ENCODE assay signal across 23 cellular contexts in genomic region chr3:44632193-44632592, GRCh38. TPM values are rescaled to one million over a fixed set of nuclear protein-coding genes. Genes with fewer than 3 reads are reported as not detected.
DNase-seq lines count a peak whose midpoint lies in the region; ATAC-seq, FAIRE-seq and TF ChIP-seq lines count a peak whose summit lies in the region.
"Had no signal": no experiment of that assay in that cellular context is flagged by ENCODE, and none has a peak within 500 bp of the region (broad histone marks: within the 10 kb centered on the region; RNA-seq: fewer than 3 reads in every experiment).

No MANE protein-coding gene starts in this region.

- POLR2A ChIA-PET in activated naive CD8-positive, alpha-beta T cell treated with anti-CD3 and anti-CD28 coated beads, Interleukin-2, amount 10 ng/mL, durations not matched to agents 7 days and 5 days (lab: Charles Lee): no interaction called here
- POLR2A ChIA-PET in K562 (lab: Yijun Ruan, JAX): interaction anchor here (0.7 to 2.0 kb wide), 2 partner anchors 16 to 675 kb away, joined by 3 to 10 read pairs; partner anchors contain the start of gene ZNF35

- no peak overlapping the region for H3K9ac ChIP-seq in K562 (ENCODE audit: insufficient read depth in 1 of 2, low read depth in 2 of 2, low read length in 2 of 2)
- H3K9ac ChIP-seq: BLaER1 treated with 17β-estradiol and CSF1 and Interleukin-3, amounts not matched to agents 10 nM and 100 nM had no signal

- H3K79me2 ChIP-seq in K562 (ENCODE audit: control insufficient read depth, insufficient read depth, low read length): peaks cover 13% of the 10 kb centered on the region

- H3K4me3 ChIP-seq in K562: no peak overlapping the region
- H3K4me3 ChIP-seq: BLaER1 treated with 17β-estradiol and CSF1 and Interleukin-3, amounts not matched to agents 10 nM and 100 nM; GM12878 had no signal

- FAIRE-seq in K562 (lab: Jason Lieb, UNC): peak; percentile 19
- FAIRE-seq: GM12878, GM18507, HTR-8/SVneo had no signal

- peaks cover 13% of the 10 kb centered on the region for H3K9me3 Mint-ChIP-seq in activated naive CD8-positive, alpha-beta T cell treated with anti-CD3 and anti-CD28 coated beads, Interleukin-2, amount 10 ng/mL, durations not matched to agents 7 days and 5 days
- peaks cover 16% of the 10 kb centered on the region for H3K9me3 Mint-ChIP-seq in activated naive CD8-positive, alpha-beta T cell treated with anti-CD3 and anti-CD28 coated beads, Interleukin-2, amount 50 U/mL, for 24 hours
- H3K9me3 Mint-ChIP-seq in glutamatergic neuron (ENCODE audit: unreplicated experiment): no peaks in the 10 kb centered on the region

- H2AFZ ChIP-seq in K562 (ENCODE audit: low read depth, low read length): no peak overlapping the region

- 87% methylated on average over 3 of the region's 3 CpGs for WGBS in K562 (ENCODE audit: insufficient coverage, low coverage, missing lambda C conversion rate)

- H3K9me3 ChIP-seq in K562 (replicated peaks; ENCODE audit: control insufficient read depth, insufficient read depth, low read depth, low read length): 0 out of 2 replicates have a peak, but pooled peaks cover 2% of the 10 kb centered on the region

- H3K4me1 ChIP-seq in K562 (replicated peaks in 1 of 2; ENCODE audit: control insufficient read depth in 2 of 2, insufficient read depth in 2 of 2, low read length in 2 of 2): no peaks in the 10 kb centered on the region

- H3K27ac ChIP-seq in K562 (ENCODE audit: extremely low read depth, low read depth, low read length): no peak overlapping the region
- H3K27ac ChIP-seq: BLaER1 treated with 17β-estradiol and CSF1 and Interleukin-3, amounts not matched to agents 10 nM and 100 nM had no signal

- H3K4me3 Mint-ChIP-seq in activated naive CD8-positive, alpha-beta T cell treated with anti-CD3 and anti-CD28 coated beads, Interleukin-2, amount 10 ng/mL, durations not matched to agents 7 days and 5 days: no peak overlapping the region
- no peak overlapping the region for H3K4me3 Mint-ChIP-seq in activated naive CD8-positive, alpha-beta T cell treated with anti-CD3 and anti-CD28 coated beads, Interleukin-2, amount 50 U/mL, for 24 hours
- no peak overlapping the region for H3K4me3 Mint-ChIP-seq in glutamatergic neuron (ENCODE audit: unreplicated experiment)
- H3K4me3 Mint-ChIP-seq: B cell; CD8-positive, alpha-beta T cell; HFFc6 had no signal

- CTCF ChIA-PET in K562 (lab: Yijun Ruan, JAX; ENCODE audit: low intra/inter-chr PET ratio): no interaction called here

- H3K27me3 Mint-ChIP-seq in activated naive CD8-positive, alpha-beta T cell treated with anti-CD3 and anti-CD28 coated beads, Interleukin-2, amount 10 ng/mL, durations not matched to agents 7 days and 5 days: no peaks in the 10 kb centered on the region
- H3K27me3 Mint-ChIP-seq in activated naive CD8-positive, alpha-beta T cell treated with anti-CD3 and anti-CD28 coated beads, Interleukin-2, amount 50 U/mL, for 24 hours: no peaks in the 10 kb centered on the region
- no peaks in the 10 kb centered on the region for H3K27me3 Mint-ChIP-seq in glutamatergic neuron (ENCODE audit: unreplicated experiment)
- H3K27me3 Mint-ChIP-seq: B cell had no signal

- TF ChIP-seq RAD21 in K562 (CRISPR knock-in tag; conservative IDR thresholded peaks at IDR 0.05 in 1 of 2, IDR thresholded peaks at IDR 0.05 in 1 of 2): no peak

- in situ Hi-C loops in GM13976 (cut with MboI; ENCODE audit: low sequenced_read_pairs, unreplicated experiment) (no loop called here), K562 (cut with MboI) (no loop called here)

- H3K4me2 ChIP-seq in K562 (ENCODE audit: insufficient read depth, low read length): no peak overlapping the region
- H3K4me2 ChIP-seq: BLaER1 treated with 17β-estradiol and CSF1 and Interleukin-3, amounts not matched to agents 10 nM and 100 nM had no signal

- DNase-seq in activated naive CD8-positive, alpha-beta T cell treated with anti-CD3 and anti-CD28 coated beads, Interleukin-2, amount 10 ng/mL, durations not matched to agents 7 days and 5 days: no peak
- no peak for DNase-seq in activated naive CD8-positive, alpha-beta T cell treated with anti-CD3 and anti-CD28 coated beads, Interleukin-2, amount 50 U/mL, for 24 hours
- DNase-seq in GM13976 (ENCODE audit: low spot score) (no peak), K562 (ENCODE audit: extremely low read depth in 1 of 4, low spot score in 3 of 4) (no peak), glutamatergic neuron (no peak)
- no peak for DNase-seq in activated T-cell treated with anti-CD3 and anti-CD28 coated beads, Interleukin-2, amount 50 U/mL, for 48 hours
- DNase-seq: Calu3; CD8-positive, alpha-beta T cell; DMS53; DND-41; EL; GOT3; H7; HFFc6; IMR-90 had no signal

- H3K36me3 ChIP-seq in K562 (ENCODE audit: control insufficient read depth, insufficient read depth, low read length): peaks cover 68% of the 10 kb centered on the region

- no peak for TF ChIP-seq EP300 in K562 (IDR thresholded peaks at IDR 0.05; ENCODE audit: low read length)

- TF ChIP-seq CTCF in GM13976 (IDR thresholded peaks at IDR 0.05; ENCODE audit: borderline replicate concordance, control extremely low read depth, extremely low read depth, insufficient read depth, missing control alignments) (peak; percentile 6), K562 (IDR thresholded peaks at IDR 0.05 in 2 of 3, conservative IDR thresholded peaks at IDR 0.05 in 1 of 3; ENCODE audit: insufficient read depth in 2 of 3, low read depth in 1 of 3, low read length in 3 of 3) (no peak), glutamatergic neuron (IDR thresholded peaks at IDR 0.05; ENCODE audit: partially characterized antibody, unreplicated experiment) (no peak)

- BruUV-seq in K562 (replicated peaks; lab: Mats Ljungman, UMichigan): no TSS peak

- H3K4me1 Mint-ChIP-seq in activated naive CD8-positive, alpha-beta T cell treated with anti-CD3 and anti-CD28 coated beads, Interleukin-2, amount 10 ng/mL, durations not matched to agents 7 days and 5 days: peaks cover 11% of the 10 kb centered on the region
- H3K4me1 Mint-ChIP-seq in activated naive CD8-positive, alpha-beta T cell treated with anti-CD3 and anti-CD28 coated beads, Interleukin-2, amount 50 U/mL, for 24 hours: peaks cover 11% of the 10 kb centered on the region
- peaks cover 2% of the 10 kb centered on the region for H3K4me1 Mint-ChIP-seq in glutamatergic neuron (ENCODE audit: low read depth, unreplicated experiment)

- peaks cover 90% of the 10 kb centered on the region for H3K36me3 Mint-ChIP-seq in activated naive CD8-positive, alpha-beta T cell treated with anti-CD3 and anti-CD28 coated beads, Interleukin-2, amount 10 ng/mL, durations not matched to agents 7 days and 5 days
- peaks cover 73% of the 10 kb centered on the region for H3K36me3 Mint-ChIP-seq in activated naive CD8-positive, alpha-beta T cell treated with anti-CD3 and anti-CD28 coated beads, Interleukin-2, amount 50 U/mL, for 24 hours (ENCODE audit: low read depth)
- H3K36me3 Mint-ChIP-seq in glutamatergic neuron (ENCODE audit: unreplicated experiment): peaks cover 13% of the 10 kb centered on the region

- peak overlapping the region; percentile 2 for H3K27ac Mint-ChIP-seq in activated naive CD8-positive, alpha-beta T cell treated with anti-CD3 and anti-CD28 coated beads, Interleukin-2, amount 10 ng/mL, durations not matched to agents 7 days and 5 days
- no peak overlapping the region for H3K27ac Mint-ChIP-seq in activated naive CD8-positive, alpha-beta T cell treated with anti-CD3 and anti-CD28 coated beads, Interleukin-2, amount 50 U/mL, for 24 hours
- peak overlapping the region; percentile 24 for H3K27ac Mint-ChIP-seq in glutamatergic neuron (ENCODE audit: unreplicated experiment)
- H3K27ac Mint-ChIP-seq: B cell; CD8-positive, alpha-beta T cell; HFFc6 had no signal

- no peaks in the 10 kb centered on the region for H4K20me1 ChIP-seq in K562 (replicated peaks; ENCODE audit: control insufficient read depth, insufficient read depth, low read length)

- H3K9me1 ChIP-seq in K562 (ENCODE audit: control insufficient read depth, insufficient read depth, low read length): no peaks in the 10 kb centered on the region

- ATAC-seq in activated naive CD8-positive, alpha-beta T cell treated with anti-CD3 and anti-CD28 coated beads, Interleukin-2, amount 10 ng/mL, durations not matched to agents 7 days and 5 days (ENCODE audit: low read depth): no peak
- ATAC-seq in activated naive CD8-positive, alpha-beta T cell treated with anti-CD3 and anti-CD28 coated beads, Interleukin-2, amount 50 U/mL, for 24 hours: no peak
- ATAC-seq in K562 (no peak), GM18873 (IDR thresholded peaks at IDR 0.05; ENCODE audit: low FRiP score, unreplicated experiment) (no peak)
- ATAC-seq: CD8-positive, alpha-beta T cell; GM12878; HCT116 had no signal

- intact Hi-C loops in K562 (cut with micrococcal nuclease): no loop called here

- no peak for TF ChIP-seq POLR2A in K562 (conservative IDR thresholded peaks at IDR 0.05)

- H3K27me3 ChIP-seq in K562 (ENCODE audit: control insufficient read depth in 2 of 2, insufficient read depth in 2 of 2, low read length in 2 of 2): no peaks in the 10 kb centered on the region
- H3K27me3 ChIP-seq: BLaER1 treated with 17β-estradiol and CSF1 and Interleukin-3, amounts not matched to agents 10 nM and 100 nM had no signal

RNA-seq across cellular contexts. Expression of gene ZNF197, which starts 7.4 kb away (rescaled TPM):
- total RNA-seq in activated naive CD8-positive, alpha-beta T cell treated with anti-CD3 and anti-CD28 coated beads, Interleukin-2, amount 10 ng/mL, durations not matched to agents 7 days and 5 days: 10 to 100 TPM; 18.4 to 19.2 TPM
- total RNA-seq in K562 (2011; cell fraction: chromatin; rRNA removed; ENCODE audit: low replicate concordance): 10.3 and 30.4 TPM in 2 replicates
- total RNA-seq in K562 (2011; cell fraction: nucleolus; rRNA removed): 6.7 and 10.7 TPM in 2 replicates
- total RNA-seq in K562 (2011; cell fraction: nucleoplasm; rRNA removed): 11.7 and 11.8 TPM in 2 replicates
- 12.1 and 13.1 TPM in 2 replicates for total RNA-seq in K562 (2014; rRNA removed)
- total RNA-seq in K562 (2014; rRNA removed; fragmentation: Illumina TruSeq; extraction: Trizol): 19.1 and 22.3 TPM in 2 replicates
- 16.1 and 18.5 TPM in 2 replicates for total RNA-seq in K562 (2015; rRNA removed; fragmentation: Illumina TruSeq; extraction: Trizol)
- 12.7 and 13.9 TPM in 2 replicates for total RNA-seq in K562 (2021)
- 10.1 and 13.7 TPM in 2 replicates for polyA plus RNA-seq in K562 (2011; rRNA removed)
- polyA plus RNA-seq in K562 (2011; cell fraction: cytosol; rRNA removed): 6.7 and 7.2 TPM in 2 replicates
- 4.9 and 7.4 TPM in 2 replicates for polyA plus RNA-seq in K562 (2011; cell fraction: nucleus; rRNA removed)
- polyA plus RNA-seq in K562 (2012): 11.9 and 13.6 TPM in 2 replicates
- polyA plus RNA-seq in K562 (2014; fragmentation: Illumina TruSeq; extraction: Trizol): 15.7 and 16.7 TPM in 2 replicates
- polyA plus RNA-seq in K562 (2014; fragmentation: Nextera tagmentation; extraction: Ambion mirVana): 1 to 10 TPM; 3.5 to 3.8 TPM
- 9.4 and 11.0 TPM in 2 replicates for polyA plus RNA-seq in K562 (2014; rRNA removed)
- polyA minus RNA-seq in K562 (2011; rRNA and poly(A)+ RNA removed): 20.4 and 23.1 TPM in 2 replicates
- polyA minus RNA-seq in K562 (2011; cell fraction: cytosol; rRNA and poly(A)+ RNA removed): 7.5 and 8.1 TPM in 2 replicates
- 8.2 and 15.3 TPM in 2 replicates for polyA minus RNA-seq in K562 (2011; cell fraction: nucleus; rRNA and poly(A)+ RNA removed)
- 49.0 TPM for total RNA-seq in glutamatergic neuron (ENCODE audit: unreplicated experiment)

RNA-seq across cellular contexts. Expression of gene ZNF35, which starts 16.3 kb away (rescaled TPM):
- 1 to 10 TPM; 5.4 TPM for total RNA-seq in activated naive CD8-positive, alpha-beta T cell treated with anti-CD3 and anti-CD28 coated beads, Interleukin-2, amount 10 ng/mL, durations not matched to agents 7 days and 5 days
- total RNA-seq in K562 (2011; cell fraction: chromatin; rRNA removed; ENCODE audit: low replicate concordance): 21.1 and 34.6 TPM in 2 replicates
- 14.2 and 14.5 TPM in 2 replicates for total RNA-seq in K562 (2011; cell fraction: nucleolus; rRNA removed)
- 10.5 and 17.5 TPM in 2 replicates for total RNA-seq in K562 (2011; cell fraction: nucleoplasm; rRNA removed)
- 11.5 and 12.2 TPM in 2 replicates for total RNA-seq in K562 (2014; rRNA removed)
- total RNA-seq in K562 (2014; rRNA removed; fragmentation: Illumina TruSeq; extraction: Trizol): 18.2 and 21.9 TPM in 2 replicates
- total RNA-seq in K562 (2015; rRNA removed; fragmentation: Illumina TruSeq; extraction: Trizol): 17.6 and 18.2 TPM in 2 replicates
- 13.1 and 13.7 TPM in 2 replicates for total RNA-seq in K562 (2021)
- 7.5 and 8.2 TPM in 2 replicates for polyA plus RNA-seq in K562 (2011; rRNA removed)
- 2.3 and 4.0 TPM in 2 replicates for polyA plus RNA-seq in K562 (2011; cell fraction: cytosol; rRNA removed)
- polyA plus RNA-seq in K562 (2011; cell fraction: nucleus; rRNA removed): 5.2 and 5.3 TPM in 2 replicates
- 5.9 and 8.2 TPM in 2 replicates for polyA plus RNA-seq in K562 (2012)
- 12.3 and 14.8 TPM in 2 replicates for polyA plus RNA-seq in K562 (2014; fragmentation: Illumina TruSeq; extraction: Trizol)
- 10 to 100 TPM; 15.2 to 15.5 TPM for polyA plus RNA-seq in K562 (2014; fragmentation: Nextera tagmentation; extraction: Ambion mirVana)
- 8.0 and 8.6 TPM in 2 replicates for polyA plus RNA-seq in K562 (2014; rRNA removed)
- 19.7 and 24.4 TPM in 2 replicates for polyA minus RNA-seq in K562 (2011; rRNA and poly(A)+ RNA removed)
- 8.1 TPM in 2 replicates for polyA minus RNA-seq in K562 (2011; cell fraction: cytosol; rRNA and poly(A)+ RNA removed)
- 9.7 and 17.3 TPM in 2 replicates for polyA minus RNA-seq in K562 (2011; cell fraction: nucleus; rRNA and poly(A)+ RNA removed)
- total RNA-seq in glutamatergic neuron (ENCODE audit: unreplicated experiment): 29.8 TPM

RNA-seq across cellular contexts. Expression of gene ZNF660, which starts 47.4 kb away (rescaled TPM):
- 1 to 10 TPM in 1 of 2 experiments, under 1 TPM in 1; 0.65 to 2.0 TPM for total RNA-seq in activated naive CD8-positive, alpha-beta T cell treated with anti-CD3 and anti-CD28 coated beads, Interleukin-2, amount 10 ng/mL, durations not matched to agents 7 days and 5 days
- total RNA-seq in K562 (2011; cell fraction: chromatin; rRNA removed; ENCODE audit: low replicate concordance): 0.49 and 0.92 TPM in 2 replicates
- total RNA-seq in K562 (2011; cell fraction: nucleolus; rRNA removed): 0.17 and 0.53 TPM in 2 replicates
- 1.1 and 1.2 TPM in 2 replicates for total RNA-seq in K562 (2011; cell fraction: nucleoplasm; rRNA removed)
- total RNA-seq in K562 (2014; rRNA removed) (0.08 and 0.09 TPM in 2 replicates), K562 (2014; rRNA removed; fragmentation: Illumina TruSeq; extraction: Trizol) (0.65 and 0.96 TPM in 2 replicates), K562 (2015; rRNA removed; fragmentation: Illumina TruSeq; extraction: Trizol) (0.40 and 0.49 TPM in 2 replicates), K562 (2021) (0.13 and 0.29 TPM in 2 replicates), glutamatergic neuron (ENCODE audit: unreplicated experiment) (35.4 TPM)
- polyA plus RNA-seq in K562 (2011; rRNA removed) (0.17 and 0.24 TPM in 2 replicates), K562 (2014; fragmentation: Illumina TruSeq; extraction: Trizol) (0.07 and 0.10 TPM in 2 replicates), K562 (2014; fragmentation: Nextera tagmentation; extraction: Ambion mirVana) (under 1 TPM; 0.06 to 0.07 TPM), K562 (2014; rRNA removed) (0.18 and 0.19 TPM in 2 replicates)
- 0.04 and 0.12 TPM in 2 replicates for polyA plus RNA-seq in K562 (2011; cell fraction: cytosol; rRNA removed)
- polyA plus RNA-seq in K562 (2011; cell fraction: nucleus; rRNA removed): 0.14 and 0.23 TPM in 2 replicates
- 0.26 and 0.27 TPM in 2 replicates for polyA plus RNA-seq in K562 (2012)
- polyA minus RNA-seq in K562 (2011; rRNA and poly(A)+ RNA removed): 0.35 and 1.1 TPM in 2 replicates
- not detected in 2 replicates for polyA minus RNA-seq in K562 (2011; cell fraction: cytosol; rRNA and poly(A)+ RNA removed)
- polyA minus RNA-seq in K562 (2011; cell fraction: nucleus; rRNA and poly(A)+ RNA removed): 0.27 and 0.33 TPM in 2 replicates
- total RNA-seq: A172 had no signal

Comparison
In these comparisons a context has a peak if more than half of its experiments do, and no peak if none do; other contexts are left out.
1. RNA of gene ZNF660, which starts 47.4 kb away (total RNA-seq): 35.4 TPM in glutamatergic neuron (single experiment); 0.65 to 2.0 TPM in activated naive CD8-positive, alpha-beta T cell treated with anti-CD3 and anti-CD28 coated beads, Interleukin-2, amount 10 ng/mL, durations not matched to agents 7 days and 5 days and 0.08 to 1.2 TPM in K562; every median in the first group is over 10 times any median in the second.